8 cellular contexts compared by ENCODE assay signal in the genomic region with DNA sequence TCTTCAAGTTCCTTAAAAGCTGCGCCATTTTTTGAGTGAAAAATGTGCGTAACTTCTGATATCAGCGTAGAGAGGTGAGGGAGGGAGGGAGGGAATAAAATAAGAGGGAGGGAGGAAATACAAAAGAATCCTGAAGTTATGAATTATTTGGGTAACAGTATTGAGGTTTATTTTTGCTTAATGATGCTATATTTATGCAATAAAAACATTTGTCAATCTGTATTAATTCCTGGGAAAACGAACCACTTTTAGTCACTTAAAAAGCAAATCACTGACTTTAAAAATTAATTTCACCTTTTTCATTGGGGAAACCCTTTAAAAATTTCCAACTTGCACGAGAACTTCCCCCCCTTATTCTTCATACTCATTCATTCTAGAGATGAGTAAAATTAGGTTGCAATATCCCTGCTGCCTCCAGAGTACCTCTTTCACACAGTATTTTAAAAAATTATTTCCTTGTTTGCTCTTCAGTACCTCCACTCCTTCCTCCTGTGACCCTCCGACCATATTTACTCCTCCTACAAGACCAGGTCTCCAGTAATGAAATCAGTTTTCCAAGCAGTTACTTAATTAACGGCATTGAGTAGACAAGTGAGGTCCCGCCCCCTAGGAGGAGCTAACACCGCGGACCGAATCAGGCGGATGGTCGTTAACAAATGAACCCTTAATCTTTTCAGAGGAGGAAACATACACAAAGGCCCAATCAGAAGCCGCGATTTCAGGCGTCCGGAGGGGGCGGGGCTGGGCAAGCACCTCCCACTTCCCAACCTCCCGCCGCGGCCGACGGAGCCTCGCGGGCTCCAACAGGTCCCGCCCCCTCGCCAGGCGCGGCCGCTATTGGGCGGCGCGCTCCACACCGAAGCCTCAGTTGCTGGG. TPM values are rescaled to one million over a fixed set of nuclear protein-coding genes. Genes with fewer than 3 reads are reported as not detected.
DNase-seq lines count a peak whose midpoint lies in the region; ATAC-seq and TF ChIP-seq lines count a peak whose summit lies in the region.

No MANE protein-coding gene starts in this region.

- H3K27me3 Mint-ChIP-seq in activated T-cell treated with anti-CD3 and anti-CD28 coated beads, Interleukin-2, amount 50 U/mL, for 24 hours = no peaks in the 10 kb centered on the region
- H3K27me3 Mint-ChIP-seq in naive B cell = peaks cover 0 to 7% (median 5%) of the 10 kb centered on the region in 3 donors
- H3K27me3 Mint-ChIP-seq in stimulated activated memory B cell treated with anti-CD40 and anti-IgM and Interleukin-4, amounts not matched to agents 10 μg/mL and 1 μg/mL and 100 μg/mL, for 72 hours = no peaks in the 10 kb centered on the region

- DNase-seq in DMS114 treated with DMSO at 0.1 percent for 48 hours (lab: John Stamatoyannopoulos, UW; ENCODE audit: unreplicated experiment) (peak; percentile 94), KBM-7 (peak; percentile 100), OCI-M2 (lab: John Stamatoyannopoulos, UW; ENCODE audit: unreplicated experiment) (peak; percentile 95), esophagus squamous epithelium (lab: John Stamatoyannopoulos, UW) (peak; percentile 87), naive B cell (peak; percentile 98)
- peak; percentile 98 for DNase-seq in activated T-cell treated with anti-CD3 and anti-CD28 coated beads, Interleukin-2, amount 50 U/mL, for 24 hours

- peaks cover 4 to 31% (median 7%) of the 10 kb centered on the region in 3 donors for H3K4me1 ChIP-seq in esophagus squamous epithelium

- in situ Hi-C loops in KBM-7 (cut with MboI; ENCODE audit: low pct_unique_long_range_greater_than_20kb, low sequenced_read_pairs) = no loop called here

- H3K9me3 Mint-ChIP-seq in activated T-cell treated with anti-CD3 and anti-CD28 coated beads, Interleukin-2, amount 50 U/mL, for 24 hours = no peaks in the 10 kb centered on the region
- peaks cover 2 to 11% (median 7%) of the 10 kb centered on the region in 7 donors for H3K9me3 Mint-ChIP-seq in naive B cell
- peaks cover 2% of the 10 kb centered on the region for H3K9me3 Mint-ChIP-seq in stimulated activated memory B cell treated with anti-CD40 and anti-IgM and Interleukin-4, amounts not matched to agents 10 μg/mL and 1 μg/mL and 100 μg/mL, for 72 hours

- no peak for TF ChIP-seq POLR2A in esophagus squamous epithelium (IDR thresholded peaks at IDR 0.05)

- no peaks in the 10 kb centered on the region for H3K36me3 ChIP-seq in esophagus squamous epithelium

- H3K9me3 ChIP-seq in esophagus squamous epithelium = no peaks in the 10 kb centered on the region

- H3K4me1 Mint-ChIP-seq in activated T-cell treated with anti-CD3 and anti-CD28 coated beads, Interleukin-2, amount 50 U/mL, for 24 hours (ENCODE audit: low read depth) = peaks cover 28% of the 10 kb centered on the region
- H3K4me1 Mint-ChIP-seq in naive B cell = peaks cover 9 to 21% (median 20%) of the 10 kb centered on the region in 3 donors
- peaks cover 14% of the 10 kb centered on the region for H3K4me1 Mint-ChIP-seq in stimulated activated memory B cell treated with anti-CD40 and anti-IgM and Interleukin-4, amounts not matched to agents 10 μg/mL and 1 μg/mL and 100 μg/mL, for 72 hours

- ATAC-seq in GM21717 (IDR thresholded peaks at IDR 0.05; ENCODE audit: unreplicated experiment) (peak; percentile 87), naive B cell (ENCODE audit: low read depth in 2 of 2) (peak; percentile 77 to 78)
- ATAC-seq in stimulated activated memory B cell treated with anti-CD40 and anti-IgM and Interleukin-4, amounts not matched to agents 10 μg/mL and 1 μg/mL and 100 μg/mL, for 72 hours = peak; percentile 95

- intact Hi-C loops in esophagus squamous epithelium (cut with DNase I) = no loop called here

- peak overlapping the region; percentile 69 to 92 (median 80) for H3K4me3 ChIP-seq in esophagus squamous epithelium

- H3K27me3 ChIP-seq in esophagus squamous epithelium = no peaks in the 10 kb centered on the region

- peaks cover 20% of the 10 kb centered on the region for H3K36me3 Mint-ChIP-seq in activated T-cell treated with anti-CD3 and anti-CD28 coated beads, Interleukin-2, amount 50 U/mL, for 24 hours (ENCODE audit: low read depth)
- peaks cover 0 to 4% of the 10 kb centered on the region in 2 donors for H3K36me3 Mint-ChIP-seq in naive B cell
- no peaks in the 10 kb centered on the region for H3K36me3 Mint-ChIP-seq in stimulated activated memory B cell treated with anti-CD40 and anti-IgM and Interleukin-4, amounts not matched to agents 10 μg/mL and 1 μg/mL and 100 μg/mL, for 72 hours

- H3K27ac Mint-ChIP-seq in activated T-cell treated with anti-CD3 and anti-CD28 coated beads, Interleukin-2, amount 50 U/mL, for 24 hours = peak overlapping the region; percentile 91
- H3K27ac Mint-ChIP-seq in naive B cell = peak overlapping the region; percentile 27 to 91 (median 57)
- H3K27ac Mint-ChIP-seq in stimulated activated memory B cell treated with anti-CD40 and anti-IgM and Interleukin-4, amounts not matched to agents 10 μg/mL and 1 μg/mL and 100 μg/mL, for 72 hours = peak overlapping the region; percentile 41

- TF ChIP-seq CTCF in esophagus squamous epithelium (IDR thresholded peaks at IDR 0.05) = peak in 3 of 6 experiments; percentile 36 to 46 (median 37)

- peak overlapping the region; percentile 81 for H3K4me3 Mint-ChIP-seq in activated T-cell treated with anti-CD3 and anti-CD28 coated beads, Interleukin-2, amount 50 U/mL, for 24 hours
- peak overlapping the region; percentile 70 to 95 (median 91) for H3K4me3 Mint-ChIP-seq in naive B cell
- peak overlapping the region; percentile 81 for H3K4me3 Mint-ChIP-seq in stimulated activated memory B cell treated with anti-CD40 and anti-IgM and Interleukin-4, amounts not matched to agents 10 μg/mL and 1 μg/mL and 100 μg/mL, for 72 hours

- 18 to 25% methylated on average over 7 to 15 of the region's 34 CpGs for WGBS in esophagus squamous epithelium, 2 donors

- peak overlapping the region in 3 of 4 donors; percentile 92 to 98 (median 96) for H3K27ac ChIP-seq in esophagus squamous epithelium

RNA-seq across cellular contexts. Expression of a gene that starts 0.5 kb away (rescaled TPM):
- 10 to 100 TPM in 3 of 4 donors, 1 to 10 TPM in 1; 8.3 to 17.5 (median 15.0) TPM for total RNA-seq in esophagus squamous epithelium
- 10 to 100 TPM in 1 of 6 donors, 1 to 10 TPM in 5; 4.8 to 10.3 (median 6.3) TPM for polyA plus RNA-seq in naive B cell (ENCODE audit: low read depth in 6 of 6)

Comparison
In these comparisons a context has a peak if more than half of its experiments do, and no peak if none do; other contexts are left out.
1. Peak in every context shown above with its lines: DNase-seq, ATAC-seq, H3K4me3 ChIP-seq and H3K27ac ChIP-seq.
2. H3K27ac Mint-ChIP-seq: peak in every context shown above with its lines; median percentile 91 in activated T-cell treated with anti-CD3 and anti-CD28 coated beads, Interleukin-2, amount 50 U/mL, for 24 hours; 57 in naive B cell; 41 in stimulated activated memory B cell treated with anti-CD40 and anti-IgM and Interleukin-4, amounts not matched to agents 10 μg/mL and 1 μg/mL and 100 μg/mL, for 72 hours.